Comparison of ENCODE assay signal across 17 cellular contexts in the genomic region with DNA sequence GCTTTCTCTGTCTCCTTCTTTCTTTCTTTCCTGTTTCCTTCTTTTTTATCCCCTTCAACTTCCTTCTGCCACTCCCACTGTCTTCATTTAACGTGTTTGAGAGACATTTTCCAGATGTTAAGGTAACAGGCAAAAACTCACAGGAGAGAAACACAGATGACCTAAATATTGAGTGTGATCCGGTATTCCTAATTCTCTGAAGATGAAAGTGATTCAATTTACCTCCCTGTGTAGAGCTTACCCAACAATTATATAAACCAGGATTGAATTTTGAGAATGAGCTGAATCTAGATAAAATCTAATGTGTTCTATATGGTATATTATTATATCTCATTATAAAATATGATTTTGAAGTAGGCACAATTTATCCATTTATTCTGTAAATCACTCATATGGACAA. TPM values are rescaled to one million over a fixed set of nuclear protein-coding genes. Genes with fewer than 3 reads are reported as not detected.
DNase-seq lines count a peak whose midpoint lies in the region; ATAC-seq and TF ChIP-seq lines count a peak whose summit lies in the region.
"Had no signal": no experiment of that assay in that cellular context is flagged by ENCODE, and none has a peak within 500 bp of the region (broad histone marks: within the 10 kb centered on the region; RNA-seq: fewer than 3 reads in every experiment).

No MANE protein-coding gene starts in this region.

- H3K9ac ChIP-seq in SK-N-SH: no peak overlapping the region
- H3K9ac ChIP-seq: GM23248 had no signal

- H3K4me3 Mint-ChIP-seq in endothelial cell (ENCODE audit: unreplicated experiment) (no peak overlapping the region), type B pancreatic cell (peak overlapping the region; percentile 17)
- H3K4me3 Mint-ChIP-seq: B cell; CD4-positive, alpha-beta memory T cell had no signal

- no peak for ATAC-seq in SK-N-SH treated with all-trans-retinoic acid at 6 μM for 48 hours

- WGBS in SK-N-SH (ENCODE audit: low lambda C conversion rate): 46% methylated on average over 2 of the region's 2 CpGs

- peaks cover 28 to 29% of the 10 kb centered on the region in 2 experiments; a peak in 3 of 4 replicates for H3K4me1 ChIP-seq in SK-N-SH (ENCODE audit: control insufficient read depth in 1 of 2, insufficient read depth in 2 of 2, low read depth in 1 of 2, low read length in 1 of 2)

- H3K27ac Mint-ChIP-seq in endothelial cell (ENCODE audit: unreplicated experiment): peak overlapping the region; percentile 85
- peak overlapping the region; percentile 15 for H3K27ac Mint-ChIP-seq in type B pancreatic cell
- H3K27ac Mint-ChIP-seq: B cell; CD4-positive, alpha-beta memory T cell had no signal

- no peaks in the 10 kb centered on the region for H3K36me3 ChIP-seq in SK-N-SH (replicated peaks in 1 of 2; ENCODE audit: control insufficient read depth in 1 of 2, insufficient read depth in 2 of 2, low read length in 1 of 2)

- peaks cover 21% of the 10 kb centered on the region for H3K4me1 Mint-ChIP-seq in endothelial cell (ENCODE audit: unreplicated experiment)
- H3K4me1 Mint-ChIP-seq in type B pancreatic cell (ENCODE audit: unreplicated experiment): peaks cover 35% of the 10 kb centered on the region
- H3K4me1 Mint-ChIP-seq: B cell; CD4-positive, alpha-beta memory T cell had no signal

- H3F3A ChIP-seq in SK-N-SH (replicated peaks; ENCODE audit: insufficient read depth): peaks cover 38% of the 10 kb centered on the region

- POLR2A ChIA-PET in SK-N-SH (lab: Yijun Ruan, JAX): no interaction called here

- no peak for TF ChIP-seq CTCF in SK-N-SH (IDR thresholded peaks at IDR 0.05)
- no peak for TF ChIP-seq CTCF in endothelial cell (IDR thresholded peaks at IDR 0.05; ENCODE audit: unreplicated experiment)
- no peak for TF ChIP-seq CTCF in type B pancreatic cell (conservative IDR thresholded peaks at IDR 0.05)

- H3K9me3 Mint-ChIP-seq in endothelial cell (ENCODE audit: unreplicated experiment): no peaks in the 10 kb centered on the region
- H3K9me3 Mint-ChIP-seq in type B pancreatic cell: no peaks in the 10 kb centered on the region

- CTCF ChIA-PET in SK-N-SH (lab: Yijun Ruan, JAX): interaction anchor here (1.2 to 1.5 kb wide), 4 partner anchors 11 to 1263 kb away, joined by 3 to 7 read pairs (median 4); no protein-coding TSS in a partner anchor

- H3K79me2 ChIP-seq in SK-N-SH (ENCODE audit: insufficient read depth): no peaks in the 10 kb centered on the region

- no peak overlapping the region for H3K4me3 ChIP-seq in SK-N-SH (ENCODE audit: low read depth in 2 of 2, low read length in 1 of 2)
- H3K4me3 ChIP-seq: GM23248 had no signal

- TF ChIP-seq RAD21 in SK-N-SH (IDR thresholded peaks at IDR 0.05; ENCODE audit: low read length): no peak

- no peaks in the 10 kb centered on the region for H3K27me3 ChIP-seq in SK-N-SH (ENCODE audit: insufficient read depth)

- H3K9me2 ChIP-seq in SK-N-SH: no peaks in the 10 kb centered on the region

- no peaks in the 10 kb centered on the region for H3K9me3 ChIP-seq in SK-N-SH

- H3K27ac ChIP-seq in SK-N-SH (ENCODE audit: low read depth in 2 of 2, low read length in 1 of 2): peak overlapping the region in 1 of 2 experiments; percentile 44; a peak in 2 of 4 replicates
- H3K27ac ChIP-seq: 22Rv1, GM23248 had no signal

- H3K4me2 ChIP-seq in SK-N-SH: no peak overlapping the region

- no peak overlapping the region; the same call in 1 of the 2 replicates for H2AFZ ChIP-seq in SK-N-SH (ENCODE audit: low read depth)
- H2AFZ ChIP-seq: GM23248 had no signal

- H4K20me1 ChIP-seq in SK-N-SH (ENCODE audit: insufficient read depth): no peaks in the 10 kb centered on the region

- TF ChIP-seq EP300 in SK-N-SH (IDR thresholded peaks at IDR 0.05; ENCODE audit: borderline replicate concordance in 1 of 2, low read depth in 1 of 2, low read length in 1 of 2): peak in 1 of 2 experiments; percentile 47; a peak in 2 of 4 replicates

- peaks cover 3% of the 10 kb centered on the region for H3K36me3 Mint-ChIP-seq in endothelial cell (ENCODE audit: low read depth, unreplicated experiment)
- no peaks in the 10 kb centered on the region for H3K36me3 Mint-ChIP-seq in type B pancreatic cell

- peaks cover 2% of the 10 kb centered on the region for H3K27me3 Mint-ChIP-seq in endothelial cell (ENCODE audit: unreplicated experiment)
- peaks cover 2% of the 10 kb centered on the region for H3K27me3 Mint-ChIP-seq in type B pancreatic cell
- H3K27me3 Mint-ChIP-seq: CD4-positive, alpha-beta memory T cell had no signal

- no peak for DNase-seq in SK-N-SH
- DNase-seq in endothelial cell (ENCODE audit: low spot score): no peak
- no peak for DNase-seq in type B pancreatic cell (ENCODE audit: extremely low spot score, unreplicated experiment)
- no peak for DNase-seq in NCI-H2029 (lab: John Stamatoyannopoulos, UW)
- DNase-seq in middle frontal gyrus (ENCODE audit: extremely low spot score, low spot score): no peak
- DNase-seq: C1 segment of cervical spinal cord; Calu3; CD4-positive, alpha-beta memory T cell; COR-L47; DMS53; DMS79 treated with DMSO at 0.1 percent for 48 hours; GM23248; H7; HCEC 1CT had no signal

TF ChIP-seq in SK-N-SH, 30 proteins besides CTCF, POLR2A, EP300 and RAD21:
- peak; percentile 25; the same call in 1 of the 2 replicates for TF ChIP-seq GATA2 (CRISPR knock-in tag; IDR thresholded peaks at IDR 0.05)
- no peak for TF ChIP-seq SMC3 (IDR thresholded peaks at IDR 0.05; ENCODE audit: low read depth, low read length)

TF ChIP-seq in SK-N-SH treated with all-trans-retinoic acid at 6 μM for 48 hours, 23 proteins besides CTCF, POLR2A, EP300 and RAD21:
- TF ChIP-seq ZNF565 (CRISPR knock-in tag; conservative IDR thresholded peaks at IDR 0.05; ENCODE audit: low read depth) (no peak), CSDC2 (CRISPR knock-in tag; IDR thresholded peaks at IDR 0.05) (no peak), ZNF8 (CRISPR knock-in tag; IDR thresholded peaks at IDR 0.05) (no peak), ZFP30 (CRISPR knock-in tag; IDR thresholded peaks at IDR 0.05) (no peak), ZFP3 (CRISPR knock-in tag; IDR thresholded peaks at IDR 0.05) (no peak), PPARA (CRISPR knock-in tag; IDR thresholded peaks at IDR 0.05; ENCODE audit: borderline replicate concordance) (no peak)
- TF ChIP-seq, protein P1, sequence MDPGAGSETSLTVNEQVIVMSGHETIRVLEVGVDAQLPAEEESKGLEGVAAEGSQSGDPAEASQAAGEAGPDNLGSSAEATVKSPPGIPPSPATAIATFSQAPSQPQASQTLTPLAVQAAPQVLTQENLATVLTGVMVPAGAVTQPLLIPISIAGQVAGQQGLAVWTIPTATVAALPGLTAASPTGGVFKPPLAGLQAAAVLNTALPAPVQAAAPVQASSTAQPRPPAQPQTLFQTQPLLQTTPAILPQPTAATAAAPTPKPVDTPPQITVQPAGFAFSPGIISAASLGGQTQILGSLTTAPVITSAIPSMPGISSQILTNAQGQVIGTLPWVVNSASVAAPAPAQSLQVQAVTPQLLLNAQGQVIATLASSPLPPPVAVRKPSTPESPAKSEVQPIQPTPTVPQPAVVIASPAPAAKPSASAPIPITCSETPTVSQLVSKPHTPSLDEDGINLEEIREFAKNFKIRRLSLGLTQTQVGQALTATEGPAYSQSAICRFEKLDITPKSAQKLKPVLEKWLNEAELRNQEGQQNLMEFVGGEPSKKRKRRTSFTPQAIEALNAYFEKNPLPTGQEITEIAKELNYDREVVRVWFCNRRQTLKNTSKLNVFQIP (CRISPR knock-in tag; IDR thresholded peaks at IDR 0.05; ENCODE audit: borderline replicate concordance, low read depth): no peak
- TF ChIP-seq, protein P2, sequence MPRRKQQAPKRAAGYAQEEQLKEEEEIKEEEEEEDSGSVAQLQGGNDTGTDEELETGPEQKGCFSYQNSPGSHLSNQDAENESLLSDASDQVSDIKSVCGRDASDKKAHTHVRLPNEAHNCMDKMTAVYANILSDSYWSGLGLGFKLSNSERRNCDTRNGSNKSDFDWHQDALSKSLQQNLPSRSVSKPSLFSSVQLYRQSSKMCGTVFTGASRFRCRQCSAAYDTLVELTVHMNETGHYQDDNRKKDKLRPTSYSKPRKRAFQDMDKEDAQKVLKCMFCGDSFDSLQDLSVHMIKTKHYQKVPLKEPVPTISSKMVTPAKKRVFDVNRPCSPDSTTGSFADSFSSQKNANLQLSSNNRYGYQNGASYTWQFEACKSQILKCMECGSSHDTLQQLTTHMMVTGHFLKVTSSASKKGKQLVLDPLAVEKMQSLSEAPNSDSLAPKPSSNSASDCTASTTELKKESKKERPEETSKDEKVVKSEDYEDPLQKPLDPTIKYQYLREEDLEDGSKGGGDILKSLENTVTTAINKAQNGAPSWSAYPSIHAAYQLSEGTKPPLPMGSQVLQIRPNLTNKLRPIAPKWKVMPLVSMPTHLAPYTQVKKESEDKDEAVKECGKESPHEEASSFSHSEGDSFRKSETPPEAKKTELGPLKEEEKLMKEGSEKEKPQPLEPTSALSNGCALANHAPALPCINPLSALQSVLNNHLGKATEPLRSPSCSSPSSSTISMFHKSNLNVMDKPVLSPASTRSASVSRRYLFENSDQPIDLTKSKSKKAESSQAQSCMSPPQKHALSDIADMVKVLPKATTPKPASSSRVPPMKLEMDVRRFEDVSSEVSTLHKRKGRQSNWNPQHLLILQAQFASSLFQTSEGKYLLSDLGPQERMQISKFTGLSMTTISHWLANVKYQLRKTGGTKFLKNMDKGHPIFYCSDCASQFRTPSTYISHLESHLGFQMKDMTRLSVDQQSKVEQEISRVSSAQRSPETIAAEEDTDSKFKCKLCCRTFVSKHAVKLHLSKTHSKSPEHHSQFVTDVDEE (CRISPR knock-in tag; IDR thresholded peaks at IDR 0.05): no peak
TF ChIP-seq in SK-N-SH treated with all-trans-retinoic acid at 6 μM for 48 hours: peak in this region for 0.

RNA-seq across cellular contexts. Expression of a gene that starts 46.5 kb away (rescaled TPM):
- 59.8 and 81.4 TPM in 2 replicates for polyA plus RNA-seq in SK-N-SH (2012; rRNA removed)
- 63.3 and 65.7 TPM in 2 replicates for polyA plus RNA-seq in SK-N-SH (2012; cell fraction: cytosol; rRNA removed)
- polyA plus RNA-seq in SK-N-SH (2012; cell fraction: nucleus; rRNA removed): 21.3 and 45.6 TPM in 2 replicates
- total RNA-seq in endothelial cell (ENCODE audit: unreplicated experiment) (118 TPM), type B pancreatic cell (ENCODE audit: low replicate concordance) (37.3 and 43.8 TPM in 2 replicates)
